ENCODE assay signal across 1 cellular context in genomic region chr4:114271031-114271430, GRCh38.
TF ChIP-seq lines count a peak whose summit lies in the region.

No MANE protein-coding gene starts in this region.

TF ChIP-seq in HCT116, 20 proteins besides CTCF, POLR2A, EP300 and RAD21:
- TF ChIP-seq, protein P1, sequence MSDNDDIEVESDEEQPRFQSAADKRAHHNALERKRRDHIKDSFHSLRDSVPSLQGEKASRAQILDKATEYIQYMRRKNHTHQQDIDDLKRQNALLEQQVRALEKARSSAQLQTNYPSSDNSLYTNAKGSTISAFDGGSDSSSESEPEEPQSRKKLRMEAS (IDR thresholded peaks at IDR 0.05) = no peak
- no peak for TF ChIP-seq ELF1 (IDR thresholded peaks at IDR 0.05; ENCODE audit: borderline replicate concordance, low read depth)
- TF ChIP-seq, protein P2, sequence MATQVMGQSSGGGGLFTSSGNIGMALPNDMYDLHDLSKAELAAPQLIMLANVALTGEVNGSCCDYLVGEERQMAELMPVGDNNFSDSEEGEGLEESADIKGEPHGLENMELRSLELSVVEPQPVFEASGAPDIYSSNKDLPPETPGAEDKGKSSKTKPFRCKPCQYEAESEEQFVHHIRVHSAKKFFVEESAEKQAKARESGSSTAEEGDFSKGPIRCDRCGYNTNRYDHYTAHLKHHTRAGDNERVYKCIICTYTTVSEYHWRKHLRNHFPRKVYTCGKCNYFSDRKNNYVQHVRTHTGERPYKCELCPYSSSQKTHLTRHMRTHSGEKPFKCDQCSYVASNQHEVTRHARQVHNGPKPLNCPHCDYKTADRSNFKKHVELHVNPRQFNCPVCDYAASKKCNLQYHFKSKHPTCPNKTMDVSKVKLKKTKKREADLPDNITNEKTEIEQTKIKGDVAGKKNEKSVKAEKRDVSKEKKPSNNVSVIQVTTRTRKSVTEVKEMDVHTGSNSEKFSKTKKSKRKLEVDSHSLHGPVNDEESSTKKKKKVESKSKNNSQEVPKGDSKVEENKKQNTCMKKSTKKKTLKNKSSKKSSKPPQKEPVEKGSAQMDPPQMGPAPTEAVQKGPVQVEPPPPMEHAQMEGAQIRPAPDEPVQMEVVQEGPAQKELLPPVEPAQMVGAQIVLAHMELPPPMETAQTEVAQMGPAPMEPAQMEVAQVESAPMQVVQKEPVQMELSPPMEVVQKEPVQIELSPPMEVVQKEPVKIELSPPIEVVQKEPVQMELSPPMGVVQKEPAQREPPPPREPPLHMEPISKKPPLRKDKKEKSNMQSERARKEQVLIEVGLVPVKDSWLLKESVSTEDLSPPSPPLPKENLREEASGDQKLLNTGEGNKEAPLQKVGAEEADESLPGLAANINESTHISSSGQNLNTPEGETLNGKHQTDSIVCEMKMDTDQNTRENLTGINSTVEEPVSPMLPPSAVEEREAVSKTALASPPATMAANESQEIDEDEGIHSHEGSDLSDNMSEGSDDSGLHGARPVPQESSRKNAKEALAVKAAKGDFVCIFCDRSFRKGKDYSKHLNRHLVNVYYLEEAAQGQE (IDR thresholded peaks at IDR 0.05; ENCODE audit: low read depth) = no peak
- TF ChIP-seq, protein P3, sequence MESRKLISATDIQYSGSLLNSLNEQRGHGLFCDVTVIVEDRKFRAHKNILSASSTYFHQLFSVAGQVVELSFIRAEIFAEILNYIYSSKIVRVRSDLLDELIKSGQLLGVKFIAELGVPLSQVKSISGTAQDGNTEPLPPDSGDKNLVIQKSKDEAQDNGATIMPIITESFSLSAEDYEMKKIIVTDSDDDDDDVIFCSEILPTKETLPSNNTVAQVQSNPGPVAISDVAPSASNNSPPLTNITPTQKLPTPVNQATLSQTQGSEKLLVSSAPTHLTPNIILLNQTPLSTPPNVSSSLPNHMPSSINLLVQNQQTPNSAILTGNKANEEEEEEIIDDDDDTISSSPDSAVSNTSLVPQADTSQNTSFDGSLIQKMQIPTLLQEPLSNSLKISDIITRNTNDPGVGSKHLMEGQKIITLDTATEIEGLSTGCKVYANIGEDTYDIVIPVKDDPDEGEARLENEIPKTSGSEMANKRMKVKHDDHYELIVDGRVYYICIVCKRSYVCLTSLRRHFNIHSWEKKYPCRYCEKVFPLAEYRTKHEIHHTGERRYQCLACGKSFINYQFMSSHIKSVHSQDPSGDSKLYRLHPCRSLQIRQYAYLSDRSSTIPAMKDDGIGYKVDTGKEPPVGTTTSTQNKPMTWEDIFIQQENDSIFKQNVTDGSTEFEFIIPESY (IDR thresholded peaks at IDR 0.05; ENCODE audit: extremely low read depth, insufficient replicate concordance, low read length) = no peak
- no peak for TF ChIP-seq SP1 (IDR thresholded peaks at IDR 0.05; ENCODE audit: low read depth)
- TF ChIP-seq CBX3 (IDR thresholded peaks at IDR 0.05; ENCODE audit: low read depth) = no peak
- no peak for TF ChIP-seq YY1 (IDR thresholded peaks at IDR 0.05; ENCODE audit: extremely low read depth, insufficient replicate concordance, low read depth, low read length)
- TF ChIP-seq ZNF274 (IDR thresholded peaks at IDR 0.05; ENCODE audit: low read depth, low read length) = no peak
- no peak for TF ChIP-seq TCF7L2 (IDR thresholded peaks at IDR 0.05; ENCODE audit: borderline replicate concordance, extremely low read depth, insufficient read depth, insufficient read length)
- TF ChIP-seq CEBPB (IDR thresholded peaks at IDR 0.05; ENCODE audit: low read depth) = no peak
- TF ChIP-seq EZH2 (IDR thresholded peaks at IDR 0.05) = no peak
- no peak for TF ChIP-seq POLR2AphosphoS5 (IDR thresholded peaks at IDR 0.05; ENCODE audit: low read depth, low read length)
